In the genomic region with DNA sequence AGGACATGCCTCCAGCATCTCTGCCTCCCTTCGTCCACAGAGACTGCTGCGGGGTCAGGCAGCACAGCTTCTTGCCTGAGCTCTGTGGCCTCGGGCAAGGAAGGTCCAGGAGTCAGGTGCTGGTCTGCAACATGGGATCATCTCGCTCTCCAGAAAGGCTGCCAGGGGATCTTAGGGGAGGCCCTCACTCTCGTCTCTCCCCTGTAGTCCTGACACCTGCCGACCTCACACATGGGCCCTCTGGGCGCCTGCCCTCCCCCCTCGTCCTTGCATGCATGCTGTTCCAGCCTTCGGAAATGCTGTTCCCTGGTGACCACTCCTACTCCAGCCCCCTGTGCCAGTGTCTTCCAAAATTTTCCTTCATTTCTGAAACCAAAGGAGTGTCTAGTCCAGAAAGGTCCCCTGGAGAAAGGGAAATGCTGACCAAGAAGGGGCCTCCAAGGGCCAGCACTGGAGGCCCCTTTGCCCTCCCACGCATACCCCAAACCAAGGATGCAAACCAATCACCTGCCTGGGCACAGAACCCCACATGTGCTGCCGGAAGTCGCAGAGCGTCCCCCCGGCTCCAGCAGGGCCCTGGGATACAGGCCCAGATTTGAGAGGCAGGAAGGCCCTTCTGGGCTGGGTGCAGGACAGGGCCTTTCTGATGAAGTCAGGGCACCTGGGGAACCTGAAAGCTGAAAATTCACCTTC, we compare ENCODE assay signal across 2 cellular contexts.
TF ChIP-seq lines count a peak whose summit lies in the region.

No MANE protein-coding gene starts in this region.

TF ChIP-seq in GM23338, 12 proteins besides CTCF, POLR2A, EP300 and RAD21 (continues in another document):
- TF ChIP-seq STAT1 (IDR thresholded peaks at IDR 0.05; ENCODE audit: unreplicated experiment) (no peak), CREB1 (CRISPR knock-in tag; IDR thresholded peaks at IDR 0.05; ENCODE audit: low read depth) (no peak), EZH2 (IDR thresholded peaks at IDR 0.05; ENCODE audit: low read depth, unreplicated experiment) (no peak), NANOG (IDR thresholded peaks at IDR 0.05; ENCODE audit: borderline replicate concordance) (no peak), JUNB (IDR thresholded peaks at IDR 0.05; ENCODE audit: unreplicated experiment) (no peak), EZH2phosphoT487 (IDR thresholded peaks at IDR 0.05; ENCODE audit: unreplicated experiment) (no peak), POLR2AphosphoS5 (IDR thresholded peaks at IDR 0.05; ENCODE audit: low read depth) (no peak)
- TF ChIP-seq, protein P1, sequence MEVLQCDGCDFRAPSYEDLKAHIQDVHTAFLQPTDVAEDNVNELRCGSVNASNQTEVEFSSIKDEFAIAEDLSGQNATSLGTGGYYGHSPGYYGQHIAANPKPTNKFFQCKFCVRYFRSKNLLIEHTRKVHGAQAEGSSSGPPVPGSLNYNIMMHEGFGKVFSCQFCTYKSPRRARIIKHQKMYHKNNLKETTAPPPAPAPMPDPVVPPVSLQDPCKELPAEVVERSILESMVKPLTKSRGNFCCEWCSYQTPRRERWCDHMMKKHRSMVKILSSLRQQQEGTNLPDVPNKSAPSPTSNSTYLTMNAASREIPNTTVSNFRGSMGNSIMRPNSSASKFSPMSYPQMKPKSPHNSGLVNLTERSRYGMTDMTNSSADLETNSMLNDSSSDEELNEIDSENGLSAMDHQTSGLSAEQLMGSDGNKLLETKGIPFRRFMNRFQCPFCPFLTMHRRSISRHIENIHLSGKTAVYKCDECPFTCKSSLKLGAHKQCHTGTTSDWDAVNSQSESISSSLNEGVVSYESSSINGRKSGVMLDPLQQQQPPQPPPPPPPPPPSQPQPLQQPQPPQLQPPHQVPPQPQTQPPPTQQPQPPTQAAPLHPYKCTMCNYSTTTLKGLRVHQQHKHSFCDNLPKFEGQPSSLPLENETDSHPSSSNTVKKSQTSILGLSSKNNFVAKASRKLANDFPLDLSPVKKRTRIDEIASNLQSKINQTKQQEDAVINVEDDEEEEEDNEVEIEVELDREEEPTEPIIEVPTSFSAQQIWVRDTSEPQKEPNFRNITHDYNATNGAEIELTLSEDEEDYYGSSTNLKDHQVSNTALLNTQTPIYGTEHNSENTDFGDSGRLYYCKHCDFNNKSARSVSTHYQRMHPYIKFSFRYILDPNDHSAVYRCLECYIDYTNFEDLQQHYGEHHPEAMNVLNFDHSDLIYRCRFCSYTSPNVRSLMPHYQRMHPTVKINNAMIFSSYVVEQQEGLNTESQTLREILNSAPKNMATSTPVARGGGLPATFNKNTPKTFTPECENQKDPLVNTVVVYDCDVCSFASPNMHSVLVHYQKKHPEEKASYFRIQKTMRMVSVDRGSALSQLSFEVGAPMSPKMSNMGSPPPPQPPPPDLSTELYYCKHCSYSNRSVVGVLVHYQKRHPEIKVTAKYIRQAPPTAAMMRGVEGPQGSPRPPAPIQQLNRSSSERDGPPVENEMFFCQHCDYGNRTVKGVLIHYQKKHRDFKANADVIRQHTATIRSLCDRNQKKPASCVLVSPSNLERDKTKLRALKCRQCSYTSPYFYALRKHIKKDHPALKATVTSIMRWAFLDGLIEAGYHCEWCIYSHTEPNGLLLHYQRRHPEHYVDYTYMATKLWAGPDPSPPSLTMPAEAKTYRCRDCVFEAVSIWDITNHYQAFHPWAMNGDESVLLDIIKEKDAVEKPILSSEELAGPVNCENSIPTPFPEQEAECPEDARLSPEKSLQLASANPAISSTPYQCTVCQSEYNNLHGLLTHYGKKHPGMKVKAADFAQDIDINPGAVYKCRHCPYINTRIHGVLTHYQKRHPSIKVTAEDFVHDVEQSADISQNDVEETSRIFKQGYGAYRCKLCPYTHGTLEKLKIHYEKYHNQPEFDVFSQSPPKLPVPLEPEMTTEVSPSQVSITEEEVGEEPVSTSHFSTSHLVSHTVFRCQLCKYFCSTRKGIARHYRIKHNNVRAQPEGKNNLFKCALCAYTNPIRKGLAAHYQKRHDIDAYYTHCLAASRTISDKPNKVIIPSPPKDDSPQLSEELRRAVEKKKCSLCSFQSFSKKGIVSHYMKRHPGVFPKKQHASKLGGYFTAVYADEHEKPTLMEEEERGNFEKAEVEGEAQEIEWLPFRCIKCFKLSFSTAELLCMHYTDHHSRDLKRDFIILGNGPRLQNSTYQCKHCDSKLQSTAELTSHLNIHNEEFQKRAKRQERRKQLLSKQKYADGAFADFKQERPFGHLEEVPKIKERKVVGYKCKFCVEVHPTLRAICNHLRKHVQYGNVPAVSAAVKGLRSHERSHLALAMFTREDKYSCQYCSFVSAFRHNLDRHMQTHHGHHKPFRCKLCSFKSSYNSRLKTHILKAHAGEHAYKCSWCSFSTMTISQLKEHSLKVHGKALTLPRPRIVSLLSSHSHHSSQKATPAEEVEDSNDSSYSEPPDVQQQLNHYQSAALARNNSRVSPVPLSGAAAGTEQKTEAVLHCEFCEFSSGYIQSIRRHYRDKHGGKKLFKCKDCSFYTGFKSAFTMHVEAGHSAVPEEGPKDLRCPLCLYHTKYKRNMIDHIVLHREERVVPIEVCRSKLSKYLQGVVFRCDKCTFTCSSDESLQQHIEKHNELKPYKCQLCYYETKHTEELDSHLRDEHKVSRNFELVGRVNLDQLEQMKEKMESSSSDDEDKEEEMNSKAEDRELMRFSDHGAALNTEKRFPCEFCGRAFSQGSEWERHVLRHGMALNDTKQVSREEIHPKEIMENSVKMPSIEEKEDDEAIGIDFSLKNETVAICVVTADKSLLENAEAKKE (CRISPR knock-in tag; IDR thresholded peaks at IDR 0.05) = no peak
- TF ChIP-seq, protein P2, sequence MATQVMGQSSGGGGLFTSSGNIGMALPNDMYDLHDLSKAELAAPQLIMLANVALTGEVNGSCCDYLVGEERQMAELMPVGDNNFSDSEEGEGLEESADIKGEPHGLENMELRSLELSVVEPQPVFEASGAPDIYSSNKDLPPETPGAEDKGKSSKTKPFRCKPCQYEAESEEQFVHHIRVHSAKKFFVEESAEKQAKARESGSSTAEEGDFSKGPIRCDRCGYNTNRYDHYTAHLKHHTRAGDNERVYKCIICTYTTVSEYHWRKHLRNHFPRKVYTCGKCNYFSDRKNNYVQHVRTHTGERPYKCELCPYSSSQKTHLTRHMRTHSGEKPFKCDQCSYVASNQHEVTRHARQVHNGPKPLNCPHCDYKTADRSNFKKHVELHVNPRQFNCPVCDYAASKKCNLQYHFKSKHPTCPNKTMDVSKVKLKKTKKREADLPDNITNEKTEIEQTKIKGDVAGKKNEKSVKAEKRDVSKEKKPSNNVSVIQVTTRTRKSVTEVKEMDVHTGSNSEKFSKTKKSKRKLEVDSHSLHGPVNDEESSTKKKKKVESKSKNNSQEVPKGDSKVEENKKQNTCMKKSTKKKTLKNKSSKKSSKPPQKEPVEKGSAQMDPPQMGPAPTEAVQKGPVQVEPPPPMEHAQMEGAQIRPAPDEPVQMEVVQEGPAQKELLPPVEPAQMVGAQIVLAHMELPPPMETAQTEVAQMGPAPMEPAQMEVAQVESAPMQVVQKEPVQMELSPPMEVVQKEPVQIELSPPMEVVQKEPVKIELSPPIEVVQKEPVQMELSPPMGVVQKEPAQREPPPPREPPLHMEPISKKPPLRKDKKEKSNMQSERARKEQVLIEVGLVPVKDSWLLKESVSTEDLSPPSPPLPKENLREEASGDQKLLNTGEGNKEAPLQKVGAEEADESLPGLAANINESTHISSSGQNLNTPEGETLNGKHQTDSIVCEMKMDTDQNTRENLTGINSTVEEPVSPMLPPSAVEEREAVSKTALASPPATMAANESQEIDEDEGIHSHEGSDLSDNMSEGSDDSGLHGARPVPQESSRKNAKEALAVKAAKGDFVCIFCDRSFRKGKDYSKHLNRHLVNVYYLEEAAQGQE (IDR thresholded peaks at IDR 0.05; ENCODE audit: unreplicated experiment) = no peak

TF ChIP-seq in IMR-90, 13 proteins besides CTCF, POLR2A, EP300 and RAD21:
- TF ChIP-seq RCOR1 (IDR thresholded peaks at IDR 0.05; ENCODE audit: insufficient replicate concordance, low read length) (no peak), MXI1 (IDR thresholded peaks at IDR 0.05; ENCODE audit: borderline replicate concordance, low read depth, low read length) (no peak), BHLHE40 (IDR thresholded peaks at IDR 0.05; ENCODE audit: low read depth, low read length) (no peak), CHD1 (IDR thresholded peaks at IDR 0.05; ENCODE audit: low read depth, low read length) (no peak), MAFK (IDR thresholded peaks at IDR 0.05; ENCODE audit: low read depth, low read length) (no peak)
